In genomic region chrX:17377795-17378194, GRCh38 we compare ENCODE assay signal across 8 cellular contexts. TPM values are rescaled to one million over a fixed set of nuclear protein-coding genes. Genes with fewer than 3 reads are reported as not detected.
DNase-seq lines count a peak whose midpoint lies in the region; ATAC-seq and TF ChIP-seq lines count a peak whose summit lies in the region.

No MANE protein-coding gene starts in this region.

- DNase-seq in G401 (ENCODE audit: low spot score): peak; percentile 8
- peak; percentile 26 for DNase-seq in NCI-H69 (lab: John Stamatoyannopoulos, UW)
- no peak for DNase-seq in epithelial cell of prostate (ENCODE audit: low read depth, low spot score)
- DNase-seq in progenitor cell of endocrine pancreas (ENCODE audit: low spot score, unreplicated experiment): no peak
- DNase-seq in SK-N-DZ (ENCODE audit: low spot score): no peak
- no peak for DNase-seq in effector memory CD8-positive, alpha-beta T cell
- DNase-seq in NCI-H2029 (lab: John Stamatoyannopoulos, UW): no peak

- H3K9me3 Mint-ChIP-seq in progenitor cell of endocrine pancreas (ENCODE audit: low read depth): peaks cover 26% of the 10 kb centered on the region
- H3K9me3 Mint-ChIP-seq in effector memory CD8-positive, alpha-beta T cell: peaks cover 2 to 3% of the 10 kb centered on the region in 2 donors

- TF ChIP-seq CTCF in progenitor cell of endocrine pancreas (IDR thresholded peaks at IDR 0.05; ENCODE audit: unreplicated experiment): no peak

- peak overlapping the region; percentile 89 for H3K4me3 Mint-ChIP-seq in progenitor cell of endocrine pancreas (ENCODE audit: low read depth)
- H3K4me3 Mint-ChIP-seq in effector memory CD8-positive, alpha-beta T cell: no peak overlapping the region

- H3K27me3 Mint-ChIP-seq in progenitor cell of endocrine pancreas: peaks cover 7% of the 10 kb centered on the region
- peaks cover 11 to 19% of the 10 kb centered on the region in 2 donors for H3K27me3 Mint-ChIP-seq in effector memory CD8-positive, alpha-beta T cell

- peak overlapping the region; percentile 38 for H3K27ac Mint-ChIP-seq in progenitor cell of endocrine pancreas
- H3K27ac Mint-ChIP-seq in effector memory CD8-positive, alpha-beta T cell: no peak overlapping the region

- peaks cover 18% of the 10 kb centered on the region for H3K4me1 Mint-ChIP-seq in progenitor cell of endocrine pancreas (ENCODE audit: low read depth)
- H3K4me1 Mint-ChIP-seq in effector memory CD8-positive, alpha-beta T cell (ENCODE audit: low read depth in 2 of 2): no peaks in the 10 kb centered on the region

- H3K36me3 Mint-ChIP-seq in progenitor cell of endocrine pancreas (ENCODE audit: insufficient read depth): peaks cover 29% of the 10 kb centered on the region
- H3K36me3 Mint-ChIP-seq in effector memory CD8-positive, alpha-beta T cell (ENCODE audit: insufficient read depth): no peaks in the 10 kb centered on the region

- no peak for ATAC-seq in HG03025 (IDR thresholded peaks at IDR 0.05; ENCODE audit: low FRiP score, unreplicated experiment)
- no peak for ATAC-seq in effector memory CD8-positive, alpha-beta T cell (replicated peaks)

- peak overlapping the region; percentile 65 for H3K27ac ChIP-seq in epithelial cell of prostate

- in situ Hi-C loops in G401 (cut with HindIII; ENCODE audit: low sequenced_read_pairs): no loop called here

RNA-seq across cellular contexts. Expression of gene NHS, which starts 2.8 kb away (rescaled TPM):
- total RNA-seq in G401 (2014; rRNA removed; shearing (Covaris generic)): not detected in 2 replicates
- total RNA-seq in progenitor cell of endocrine pancreas: 102 and 117 TPM in 2 replicates
- polyA plus RNA-seq in SK-N-DZ (2014; cell fraction: cytosol; rRNA removed): 1.8 TPM in 2 replicates
- 3.1 and 5.0 TPM in 2 replicates for polyA plus RNA-seq in SK-N-DZ (2014; cell fraction: nucleus; rRNA removed)

Comparison
In these comparisons a context has a peak if more than half of its experiments do, and no peak if none do; other contexts are left out.
1. DNase-seq: peak in G401 (single experiment) and NCI-H69 (single experiment); none in epithelial cell of prostate (single experiment), progenitor cell of endocrine pancreas (single experiment), SK-N-DZ (single experiment), effector memory CD8-positive, alpha-beta T cell (0 of 3) and NCI-H2029 (single experiment).
2. RNA of gene NHS, which starts 2.8 kb away (total RNA-seq): 102 to 117 TPM in progenitor cell of endocrine pancreas; not detected in G401; every median in the first group is over 100 times any median in the second.